In genomic region chr4:109811707-109812106, GRCh38 we compare ENCODE assay signal across 22 cellular contexts. TPM values are rescaled to one million over a fixed set of nuclear protein-coding genes. Genes with fewer than 3 reads are reported as not detected.
"Had no signal": no experiment of that assay in that cellular context is flagged by ENCODE, and none has a peak within 500 bp of the region (broad histone marks: within the 10 kb centered on the region; RNA-seq: fewer than 3 reads in every experiment).

No MANE protein-coding gene starts in this region.

- H3K27ac ChIP-seq: left ventricle myocardium inferior, spleen had no signal

- H3K4me3 ChIP-seq: left ventricle myocardium inferior, spleen had no signal

- H3K36me3 ChIP-seq: left ventricle myocardium inferior, spleen had no signal

- H3K9me3 ChIP-seq: left ventricle myocardium inferior, spleen had no signal

- FAIRE-seq: endometrium, frontal cortex had no signal

- H3K27me3 ChIP-seq: spleen had no signal

- DNase-seq: activated B cell treated with CpG ODN at 0.5 μM for 24 hours; activated CD4-positive, alpha-beta T cell treated with anti-CD3 and anti-CD28 coated beads for 36 hours; activated CD4-positive, alpha-beta T cell treated with anti-CD3 and anti-CD28 coated beads, Interleukin-2, amount 50 U/mL, for 48 hours; activated effector memory CD4-positive, alpha-beta T cell treated with Interleukin-2 at 50 U/mL for 16 hours; activated naive CD4-positive, alpha-beta T cell treated with anti-CD3 and anti-CD28 coated beads for 36 hours; activated T-cell treated with anti-CD3 and anti-CD28 coated beads, Interleukin-2, amount 50 U/mL, for 72 hours; effector CD4-positive, alpha-beta T cell; glutamatergic neuron; hippocampal formation; left ventricle myocardium inferior; midbrain; natural killer cell; retina; spleen; stimulated activated CD4-positive, alpha-beta T cell treated with anti-CD3 and anti-CD28 coated beads, Interleukin-4, amount 100 ng/mL, for 24 hours; stimulated activated naive CD8-positive, alpha-beta T cell treated with anti-CD3 and anti-CD28 coated beads, Interleukin-15, Interleukin-2, amounts not matched to agents 100 U/mL and 50 U/mL, for 24 hours; T1000 had no signal

- ATAC-seq: activated CD4-positive, alpha-beta T cell treated with anti-CD3 and anti-CD28 coated beads for 36 hours; activated T-cell treated with anti-CD3 and anti-CD28 coated beads, Interleukin-2, amount 50 U/mL, for 72 hours; natural killer cell; stimulated activated naive CD8-positive, alpha-beta T cell treated with anti-CD3 and anti-CD28 coated beads, Interleukin-15, Interleukin-2, amounts not matched to agents 100 U/mL and 50 U/mL, for 24 hours had no signal

RNA-seq across cellular contexts. Expression of gene CFI, which starts 9.9 kb away (rescaled TPM):
- total RNA-seq: activated B cell treated with CpG ODN at 0.5 μM for 24 hours; activated CD4-positive, alpha-beta T cell treated with anti-CD3 and anti-CD28 coated beads for 36 hours; activated naive CD4-positive, alpha-beta T cell treated with anti-CD3 and anti-CD28 coated beads for 36 hours; natural killer cell; osteocyte; progenitor cell of endocrine pancreas had no signal

RNA-seq across cellular contexts. Expression of gene RRH, which starts 16.1 kb away (rescaled TPM):
- total RNA-seq: activated B cell treated with CpG ODN at 0.5 μM for 24 hours; activated naive CD4-positive, alpha-beta T cell treated with anti-CD3 and anti-CD28 coated beads for 36 hours; osteocyte had no signal

RNA-seq across cellular contexts. Expression of gene LRIT3, which starts 36.2 kb away (rescaled TPM):
- total RNA-seq: frontal cortex, left ventricle myocardium inferior, lung microvascular endothelial cell had no signal
